In genomic region chr9:4721736-4722135, GRCh38 we compare ENCODE assay signal across 10 cellular contexts. TPM values are rescaled to one million over a fixed set of nuclear protein-coding genes. Genes with fewer than 3 reads are reported as not detected.
"Had no signal": no experiment of that assay in that cellular context is flagged by ENCODE, and none has a peak within 500 bp of the region (broad histone marks: within the 10 kb centered on the region; RNA-seq: fewer than 3 reads in every experiment).

No MANE protein-coding gene starts in this region.

- H3K27ac ChIP-seq: GM23248 had no signal

- H3K4me3 Mint-ChIP-seq: HFFc6 had no signal

- H3K9me3 Mint-ChIP-seq: HFFc6 had no signal

- H3K9me3 ChIP-seq: HAP-1 had no signal

- H3K4me3 ChIP-seq: GM23248, HAP-1, K562 had no signal

- FAIRE-seq: HTR-8/SVneo, K562 had no signal

- DNase-seq: GM23248, GOT3, H7, HFFc6, IMR-90 had no signal

- H3K27ac Mint-ChIP-seq: HFFc6 had no signal

- H3K4me1 ChIP-seq: HAP-1 had no signal

- ATAC-seq: HCT116, K562 had no signal

RNA-seq across cellular contexts. Expression of gene SPATA6L, which starts 55.5 kb away (rescaled TPM):
- total RNA-seq: H4 had no signal
